Comparison of ENCODE assay signal across 1 cellular context in genomic region chr11:61830318-61831105, GRCh38.
TF ChIP-seq lines count a peak whose summit lies in the region.

No MANE protein-coding gene starts in this region.

TF ChIP-seq in A549, 52 proteins besides CTCF, POLR2A, EP300 and RAD21 (continued from another document):
- TF ChIP-seq, protein P1, sequence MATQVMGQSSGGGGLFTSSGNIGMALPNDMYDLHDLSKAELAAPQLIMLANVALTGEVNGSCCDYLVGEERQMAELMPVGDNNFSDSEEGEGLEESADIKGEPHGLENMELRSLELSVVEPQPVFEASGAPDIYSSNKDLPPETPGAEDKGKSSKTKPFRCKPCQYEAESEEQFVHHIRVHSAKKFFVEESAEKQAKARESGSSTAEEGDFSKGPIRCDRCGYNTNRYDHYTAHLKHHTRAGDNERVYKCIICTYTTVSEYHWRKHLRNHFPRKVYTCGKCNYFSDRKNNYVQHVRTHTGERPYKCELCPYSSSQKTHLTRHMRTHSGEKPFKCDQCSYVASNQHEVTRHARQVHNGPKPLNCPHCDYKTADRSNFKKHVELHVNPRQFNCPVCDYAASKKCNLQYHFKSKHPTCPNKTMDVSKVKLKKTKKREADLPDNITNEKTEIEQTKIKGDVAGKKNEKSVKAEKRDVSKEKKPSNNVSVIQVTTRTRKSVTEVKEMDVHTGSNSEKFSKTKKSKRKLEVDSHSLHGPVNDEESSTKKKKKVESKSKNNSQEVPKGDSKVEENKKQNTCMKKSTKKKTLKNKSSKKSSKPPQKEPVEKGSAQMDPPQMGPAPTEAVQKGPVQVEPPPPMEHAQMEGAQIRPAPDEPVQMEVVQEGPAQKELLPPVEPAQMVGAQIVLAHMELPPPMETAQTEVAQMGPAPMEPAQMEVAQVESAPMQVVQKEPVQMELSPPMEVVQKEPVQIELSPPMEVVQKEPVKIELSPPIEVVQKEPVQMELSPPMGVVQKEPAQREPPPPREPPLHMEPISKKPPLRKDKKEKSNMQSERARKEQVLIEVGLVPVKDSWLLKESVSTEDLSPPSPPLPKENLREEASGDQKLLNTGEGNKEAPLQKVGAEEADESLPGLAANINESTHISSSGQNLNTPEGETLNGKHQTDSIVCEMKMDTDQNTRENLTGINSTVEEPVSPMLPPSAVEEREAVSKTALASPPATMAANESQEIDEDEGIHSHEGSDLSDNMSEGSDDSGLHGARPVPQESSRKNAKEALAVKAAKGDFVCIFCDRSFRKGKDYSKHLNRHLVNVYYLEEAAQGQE (IDR thresholded peaks at IDR 0.05) = no peak
- TF ChIP-seq CBX2 (IDR thresholded peaks at IDR 0.05; ENCODE audit: borderline replicate concordance, low read depth) = no peak
- no peak for TF ChIP-seq EHMT2 (IDR thresholded peaks at IDR 0.05; ENCODE audit: low read depth)
- TF ChIP-seq TP53 (CRISPR knock-in tag; IDR thresholded peaks at IDR 0.05) = no peak
- TF ChIP-seq HMGXB4 (CRISPR knock-in tag; IDR thresholded peaks at IDR 0.05; ENCODE audit: borderline replicate concordance) = no peak
- no peak for TF ChIP-seq CBX8 (IDR thresholded peaks at IDR 0.05)
- TF ChIP-seq RCOR1 (IDR thresholded peaks at IDR 0.05; ENCODE audit: low read depth, low read length) = no peak
- no peak for TF ChIP-seq ESRRA (IDR thresholded peaks at IDR 0.05; ENCODE audit: borderline replicate concordance, low read length)
